Comparison of ENCODE assay signal across 17 cellular contexts in genomic region chr7:157990226-157990877, GRCh38.
A peak's percentile ranks its signal among the peaks of the same experiment; 100 is the strongest.
DNase-seq lines count a peak whose midpoint lies in the region; ATAC-seq, FAIRE-seq and TF ChIP-seq lines count a peak whose summit lies in the region.
"Had no signal": no experiment of that assay in that cellular context is flagged by ENCODE, and none has a peak within 500 bp of the region (broad histone marks: within the 10 kb centered on the region; RNA-seq: fewer than 3 reads in every experiment).

No MANE protein-coding gene starts in this region.

- H3K36me3 ChIP-seq in MM.1S (replicated peaks; ENCODE audit: insufficient read depth, low read length) (no peaks in the 10 kb centered on the region), kidney (ENCODE audit: control insufficient read depth in 1 of 2, insufficient read depth in 2 of 2, low read length in 2 of 2) (no peaks in the 10 kb centered on the region)

- no peaks in the 10 kb centered on the region for H3K9me3 Mint-ChIP-seq in stimulated activated effector memory CD8-positive, alpha-beta T cell treated with anti-CD3 and anti-CD28 coated beads, Interleukin-12 subunit alpha, Interleukin-12 subunit beta, amount 100 ng/mL, for 72 hours
- H3K9me3 Mint-ChIP-seq in activated T-cell treated with anti-CD3 and anti-CD28 coated beads, Interleukin-2, amount 50 U/mL, for 72 hours: no peaks in the 10 kb centered on the region
- H3K9me3 Mint-ChIP-seq: CD8-positive, alpha-beta T cell had no signal

- H3K27me3 Mint-ChIP-seq in activated T-cell treated with anti-CD3 and anti-CD28 coated beads, Interleukin-2, amount 50 U/mL, for 72 hours (ENCODE audit: low read depth): no peaks in the 10 kb centered on the region

- FAIRE-seq in kidney (lab: Jason Lieb, UNC): no peak
- FAIRE-seq: A549, GM12878, H54 had no signal

- intact Hi-C loops in kidney (cut with DNase I): no loop called here

- H3K27ac ChIP-seq in MM.1S (ENCODE audit: low read length) (no peak overlapping the region), kidney (ENCODE audit: low read depth in 2 of 2, low read length in 2 of 2) (no peak overlapping the region)
- H3K27ac ChIP-seq: A549 had no signal

- H3K4me1 ChIP-seq in MM.1S (ENCODE audit: low read length): no peaks in the 10 kb centered on the region
- H3K4me1 ChIP-seq in kidney (ENCODE audit: control insufficient read depth in 1 of 2, insufficient read depth in 1 of 2, low read depth in 1 of 2, low read length in 2 of 2): no peaks in the 10 kb centered on the region
- H3K4me1 ChIP-seq: A549 had no signal

- no peak overlapping the region for H3K4me3 Mint-ChIP-seq in stimulated activated effector memory CD8-positive, alpha-beta T cell treated with anti-CD3 and anti-CD28 coated beads, Interleukin-12 subunit alpha, Interleukin-12 subunit beta, amount 100 ng/mL, for 72 hours
- no peak overlapping the region for H3K4me3 Mint-ChIP-seq in activated T-cell treated with anti-CD3 and anti-CD28 coated beads, Interleukin-2, amount 50 U/mL, for 72 hours
- H3K4me3 Mint-ChIP-seq: CD8-positive, alpha-beta T cell had no signal

- no peaks in the 10 kb centered on the region for H3K9me2 ChIP-seq in MM.1S (replicated peaks; ENCODE audit: insufficient read depth, low read length)

- H3K36me3 Mint-ChIP-seq in stimulated activated effector memory CD8-positive, alpha-beta T cell treated with anti-CD3 and anti-CD28 coated beads, Interleukin-12 subunit alpha, Interleukin-12 subunit beta, amount 100 ng/mL, for 72 hours: no peaks in the 10 kb centered on the region
- no peaks in the 10 kb centered on the region for H3K36me3 Mint-ChIP-seq in activated T-cell treated with anti-CD3 and anti-CD28 coated beads, Interleukin-2, amount 50 U/mL, for 72 hours (ENCODE audit: insufficient read depth in 2 of 2)
- H3K36me3 Mint-ChIP-seq: CD8-positive, alpha-beta T cell had no signal

- H3K79me2 ChIP-seq in MM.1S (ENCODE audit: low read length): no peaks in the 10 kb centered on the region

- H3K4me2 ChIP-seq in MM.1S (ENCODE audit: low read depth, low read length): no peak overlapping the region
- H3K4me2 ChIP-seq: A549 had no signal

- H3K27ac Mint-ChIP-seq in stimulated activated effector memory CD8-positive, alpha-beta T cell treated with anti-CD3 and anti-CD28 coated beads, Interleukin-12 subunit alpha, Interleukin-12 subunit beta, amount 100 ng/mL, for 72 hours: no peak overlapping the region
- H3K27ac Mint-ChIP-seq in activated T-cell treated with anti-CD3 and anti-CD28 coated beads, Interleukin-2, amount 50 U/mL, for 72 hours: no peak overlapping the region
- H3K27ac Mint-ChIP-seq: CD8-positive, alpha-beta T cell had no signal

- TF ChIP-seq CTCF in MM.1S (IDR thresholded peaks at IDR 0.05; ENCODE audit: low read length): no peak
- TF ChIP-seq CTCF in kidney (IDR thresholded peaks at IDR 0.05; ENCODE audit: borderline replicate concordance, extremely low read depth, insufficient read depth): no peak

- DNase-seq in NCI-H2171 treated with DMSO at 0.1 percent for 48 hours (lab: John Stamatoyannopoulos, UW) (peak; percentile 21), NCI-H2171 (lab: John Stamatoyannopoulos, UW) (no peak), MM.1S (no peak), kidney (peak; percentile 69)
- no peak for DNase-seq in stimulated activated effector memory CD8-positive, alpha-beta T cell treated with anti-CD3 and anti-CD28 coated beads, Interleukin-12 subunit alpha, Interleukin-12 subunit beta, amount 100 ng/mL, for 72 hours (ENCODE audit: low spot score in 2 of 2)
- DNase-seq in activated CD8-positive, alpha-beta memory T cell treated with anti-CD3 and anti-CD28 coated beads, Interleukin-2, amount 50 U/mL, for 4 hours: no peak
- DNase-seq in activated T-cell treated with anti-CD3 and anti-CD28 coated beads, Interleukin-2, amount 50 U/mL, for 72 hours: no peak
- DNase-seq: Calu3; CD8-positive, alpha-beta T cell; GF-D8; KG1; SIG-M5; T-helper 1 cell had no signal

- H2AFZ ChIP-seq in MM.1S (ENCODE audit: low read length): peak overlapping the region; percentile 36; the same call in 1 of the 2 replicates

- no peak overlapping the region for H3K4me3 ChIP-seq in MM.1S (ENCODE audit: low read length)
- H3K4me3 ChIP-seq in kidney (ENCODE audit: low read length in 2 of 2): no peak overlapping the region
- H3K4me3 ChIP-seq: A549, GM12878 had no signal

- no peaks in the 10 kb centered on the region for H4K20me1 ChIP-seq in MM.1S (ENCODE audit: insufficient read depth, low read length)

- peak; percentile 8 for ATAC-seq in stimulated activated effector memory CD8-positive, alpha-beta T cell treated with anti-CD3 and anti-CD28 coated beads, Interleukin-12 subunit alpha, Interleukin-12 subunit beta, amount 100 ng/mL, for 72 hours
- ATAC-seq in GM18868 (IDR thresholded peaks at IDR 0.05; ENCODE audit: unreplicated experiment): no peak
- ATAC-seq in activated T-cell treated with anti-CD3 and anti-CD28 coated beads, Interleukin-2, amount 50 U/mL, for 72 hours (replicated peaks in 1 of 2): no peak
- ATAC-seq: A549, GM12878 had no signal

- no peaks in the 10 kb centered on the region for H3F3A ChIP-seq in MM.1S (ENCODE audit: insufficient read depth, low read length)

- no peaks in the 10 kb centered on the region for H3K4me1 Mint-ChIP-seq in stimulated activated effector memory CD8-positive, alpha-beta T cell treated with anti-CD3 and anti-CD28 coated beads, Interleukin-12 subunit alpha, Interleukin-12 subunit beta, amount 100 ng/mL, for 72 hours
- no peaks in the 10 kb centered on the region for H3K4me1 Mint-ChIP-seq in activated T-cell treated with anti-CD3 and anti-CD28 coated beads, Interleukin-2, amount 50 U/mL, for 72 hours (ENCODE audit: low read depth)

- H3K9ac ChIP-seq in MM.1S (ENCODE audit: low read length): no peak overlapping the region
- H3K9ac ChIP-seq in kidney (ENCODE audit: low read length in 2 of 2): no peak overlapping the region

- peaks cover 46% of the 10 kb centered on the region for H3K27me3 ChIP-seq in MM.1S (replicated peaks; ENCODE audit: insufficient read depth, low read length)

- no peaks in the 10 kb centered on the region for H3K9me3 ChIP-seq in MM.1S (replicated peaks; ENCODE audit: insufficient read depth, low read length)
- H3K9me3 ChIP-seq in kidney (ENCODE audit: control insufficient read depth in 1 of 2, low read length in 2 of 2): no peaks in the 10 kb centered on the region
- H3K9me3 ChIP-seq: A549 had no signal

Comparison
In these comparisons a context has a peak if more than half of its experiments do, and no peak if none do; other contexts are left out.
1. DNase-seq: peak in NCI-H2171 treated with DMSO at 0.1 percent for 48 hours (single experiment) and kidney (single experiment); none in NCI-H2171 (single experiment), MM.1S (single experiment), stimulated activated effector memory CD8-positive, alpha-beta T cell treated with anti-CD3 and anti-CD28 coated beads, Interleukin-12 subunit alpha, Interleukin-12 subunit beta, amount 100 ng/mL, for 72 hours (0 of 2), activated CD8-positive, alpha-beta memory T cell treated with anti-CD3 and anti-CD28 coated beads, Interleukin-2, amount 50 U/mL, for 4 hours (single experiment) and activated T-cell treated with anti-CD3 and anti-CD28 coated beads, Interleukin-2, amount 50 U/mL, for 72 hours (0 of 2).